ENCODE assay signal across 11 cellular contexts in the genomic region with DNA sequence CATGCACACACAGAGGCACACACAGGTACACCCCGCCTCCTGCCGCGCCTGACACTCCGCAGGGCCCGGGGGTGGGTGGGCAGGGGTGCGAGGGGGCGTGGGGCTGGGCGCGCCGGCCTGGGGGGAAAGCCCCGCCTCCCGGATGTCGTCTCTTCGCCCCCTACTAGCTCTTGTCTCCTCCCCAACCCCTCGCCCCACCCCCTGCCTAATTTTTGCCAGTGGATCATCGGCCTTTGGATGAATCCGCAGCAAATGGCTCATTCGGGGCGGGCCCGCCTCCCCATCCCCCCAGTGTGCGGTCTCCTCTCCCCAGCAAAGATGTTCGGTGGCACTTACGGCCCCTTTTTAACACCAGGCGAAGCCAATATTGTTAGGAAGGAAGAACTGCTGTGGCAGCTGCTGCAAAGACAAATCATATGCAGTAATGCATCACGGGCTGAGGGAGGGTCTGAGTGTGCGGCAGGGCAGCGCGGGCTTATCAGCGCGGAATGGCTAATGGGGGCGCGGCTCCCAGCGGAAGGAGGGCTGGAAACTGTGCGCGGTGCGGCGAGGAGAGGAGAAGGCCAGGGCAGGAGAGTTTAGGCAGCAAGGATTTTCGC. TPM values are rescaled to one million over a fixed set of nuclear protein-coding genes. Genes with fewer than 3 reads are reported as not detected.
DNase-seq lines count a peak whose midpoint lies in the region; ATAC-seq and TF ChIP-seq lines count a peak whose summit lies in the region.
"Had no signal": no experiment of that assay in that cellular context is flagged by ENCODE, and none has a peak within 500 bp of the region (broad histone marks: within the 10 kb centered on the region; RNA-seq: fewer than 3 reads in every experiment).

No MANE protein-coding gene starts in this region.

- H3K36me3 Mint-ChIP-seq in natural killer cell treated with Interleukin-12 subunit alpha and Interleukin-12 subunit beta and Interleukin-15 and Interleukin-18, amount 100 ng/mL, for 72 hours = no peaks in the 10 kb centered on the region

- DNase-seq in AG20443 (ENCODE audit: low spot score) (peak; percentile 32), NT2/D1 (ENCODE audit: low read depth, low spot score) (no peak), NCI-H510A treated with DMSO at 0.1 percent for 48 hours (lab: John Stamatoyannopoulos, UW) (no peak), gastrocnemius medialis (no peak)
- DNase-seq in effector memory CD4-positive, alpha-beta T cell = no peak
- no peak for DNase-seq in natural killer cell treated with Interleukin-12 subunit alpha and Interleukin-12 subunit beta and Interleukin-15 and Interleukin-18, amount 100 ng/mL, for 72 hours (ENCODE audit: low spot score)
- DNase-seq: DMS 273 treated with DMSO at 0.1 percent for 48 hours had no signal

- H3K9me3 Mint-ChIP-seq in natural killer cell treated with Interleukin-12 subunit alpha and Interleukin-12 subunit beta and Interleukin-15 and Interleukin-18, amount 100 ng/mL, for 72 hours = no peaks in the 10 kb centered on the region
- H3K9me3 Mint-ChIP-seq: IgD-negative memory B cell had no signal

- in situ Hi-C loops in gastrocnemius medialis (cut with MboI; ENCODE audit: low sequenced_read_pairs in 4 of 4) = loop anchor here in 2 of 4 donors (25.0 kb wide), 1 partner anchor 255 kb away; no protein-coding TSS in a partner anchor

- peak overlapping the region; percentile 34 for H3K4me3 ChIP-seq in NT2/D1 (ENCODE audit: insufficient read length, low read depth)
- peak overlapping the region; percentile 32 for H3K4me3 ChIP-seq in effector memory CD4-positive, alpha-beta T cell (ENCODE audit: insufficient read depth, low read depth, low read length, poor library complexity, severe bottlenecking)
- H3K4me3 ChIP-seq in gastrocnemius medialis = no peak overlapping the region
- H3K4me3 ChIP-seq: ovary had no signal

- peaks cover 45 to 47% of the 10 kb centered on the region in 2 donors for H3K27me3 Mint-ChIP-seq in natural killer cell treated with Interleukin-12 subunit alpha and Interleukin-12 subunit beta and Interleukin-15 and Interleukin-18, amount 100 ng/mL, for 72 hours

- intact Hi-C loops in gastrocnemius medialis (cut with DNase I; ENCODE audit: low total_unique reads) = no loop called here

- no peak for ATAC-seq in natural killer cell treated with Interleukin-12 subunit alpha and Interleukin-12 subunit beta and Interleukin-15 and Interleukin-18, amount 100 ng/mL, for 72 hours
- no peak for ATAC-seq in HG03095 (IDR thresholded peaks at IDR 0.05; ENCODE audit: unreplicated experiment)
- ATAC-seq in HG02763 (IDR thresholded peaks at IDR 0.05; ENCODE audit: unreplicated experiment) = no peak
- no peak for ATAC-seq in gastrocnemius medialis

- no peak overlapping the region for H3K27ac ChIP-seq in effector memory CD4-positive, alpha-beta T cell (ENCODE audit: insufficient read depth, low read length, poor library complexity, severe bottlenecking)
- no peak overlapping the region for H3K27ac ChIP-seq in gastrocnemius medialis
- H3K27ac ChIP-seq: ovary had no signal

- TF ChIP-seq CTCF in gastrocnemius medialis (IDR thresholded peaks at IDR 0.05 in 4 of 5, conservative IDR thresholded peaks at IDR 0.05 in 1 of 5) = no peak

- H3K4me1 ChIP-seq in NT2/D1 (ENCODE audit: insufficient read depth, insufficient read length) = peaks cover 9% of the 10 kb centered on the region
- H3K4me1 ChIP-seq in effector memory CD4-positive, alpha-beta T cell (ENCODE audit: control insufficient read depth, insufficient read depth, low read length, poor library complexity, severe bottlenecking) = peaks cover 12% of the 10 kb centered on the region
- no peaks in the 10 kb centered on the region for H3K4me1 ChIP-seq in gastrocnemius medialis

- H3K36me3 ChIP-seq in NT2/D1 (ENCODE audit: insufficient read depth, insufficient read length, low read length) (no peaks in the 10 kb centered on the region), gastrocnemius medialis (no peaks in the 10 kb centered on the region)
- H3K36me3 ChIP-seq in effector memory CD4-positive, alpha-beta T cell (ENCODE audit: control insufficient read depth, insufficient read depth, low read length) = no peaks in the 10 kb centered on the region
- H3K36me3 ChIP-seq: ovary had no signal

- H3K27ac Mint-ChIP-seq in natural killer cell treated with Interleukin-12 subunit alpha and Interleukin-12 subunit beta and Interleukin-15 and Interleukin-18, amount 100 ng/mL, for 72 hours = no peak overlapping the region
- H3K27ac Mint-ChIP-seq: IgD-negative memory B cell had no signal

- H3K9ac ChIP-seq in NT2/D1 (ENCODE audit: insufficient read length, low read depth) = peak overlapping the region; percentile 71

- no peak for TF ChIP-seq POLR2A in gastrocnemius medialis (IDR thresholded peaks at IDR 0.05)

- H3K4me3 Mint-ChIP-seq in natural killer cell treated with Interleukin-12 subunit alpha and Interleukin-12 subunit beta and Interleukin-15 and Interleukin-18, amount 100 ng/mL, for 72 hours = peak overlapping the region; percentile 19

- no peaks in the 10 kb centered on the region for H3K9me3 ChIP-seq in NT2/D1 (ENCODE audit: insufficient read depth, low read length)
- no peaks in the 10 kb centered on the region for H3K9me3 ChIP-seq in effector memory CD4-positive, alpha-beta T cell (ENCODE audit: control insufficient read depth, low read length)
- H3K9me3 ChIP-seq in gastrocnemius medialis = no peaks in the 10 kb centered on the region
- H3K9me3 ChIP-seq: ovary had no signal

- H3K27me3 ChIP-seq in NT2/D1 (ENCODE audit: insufficient read depth, insufficient read length) (peaks cover 41% of the 10 kb centered on the region), gastrocnemius medialis (peaks cover 29 to 37% (median 33%) of the 10 kb centered on the region in 3 donors)
- peaks cover 13% of the 10 kb centered on the region for H3K27me3 ChIP-seq in effector memory CD4-positive, alpha-beta T cell (replicated peaks; ENCODE audit: control insufficient read depth, insufficient read depth, low read length, poor library complexity, severe bottlenecking)
- H3K27me3 ChIP-seq: ovary had no signal

- H3K4me1 Mint-ChIP-seq in natural killer cell treated with Interleukin-12 subunit alpha and Interleukin-12 subunit beta and Interleukin-15 and Interleukin-18, amount 100 ng/mL, for 72 hours (ENCODE audit: low read depth in 2 of 2) = peaks cover 6 to 8% of the 10 kb centered on the region in 2 donors

RNA-seq across cellular contexts. Expression of gene NECTIN1, which starts 13.4 kb away (rescaled TPM):
- total RNA-seq in natural killer cell treated with Interleukin-12 subunit alpha and Interleukin-12 subunit beta and Interleukin-15 and Interleukin-18, amount 100 ng/mL, for 72 hours = 1 to 10 TPM; 2.3 to 2.6 TPM
- total RNA-seq in gastrocnemius medialis = 1 to 10 TPM in 2 of 4 donors, under 1 TPM in 2; 0.66 to 2.2 (median 0.92) TPM

Comparison
In these comparisons a context has a peak if more than half of its experiments do, and no peak if none do; other contexts are left out.
1. H3K4me3 ChIP-seq: peak in NT2/D1 (single experiment) and effector memory CD4-positive, alpha-beta T cell (single experiment); none in gastrocnemius medialis (0 of 4).